In genomic region chr16:47719713-47720112, GRCh38 we compare ENCODE assay signal across 36 cellular contexts.
"Had no signal": no experiment of that assay in that cellular context is flagged by ENCODE, and none has a peak within 500 bp of the region (broad histone marks: within the 10 kb centered on the region; RNA-seq: fewer than 3 reads in every experiment).

No MANE protein-coding gene starts in this region.

- H3K4me3 Mint-ChIP-seq: activated B cell treated with CpG ODN at 0.5 μM for 24 hours; activated CD4-positive, alpha-beta memory T cell treated with anti-CD3 and anti-CD28 coated beads for 36 hours; activated CD4-positive, alpha-beta T cell treated with anti-CD3 and anti-CD28 coated beads, Interleukin-2, amount 10 ng/mL, durations not matched to agents 24 days and 14 days; activated CD8-positive, alpha-beta T cell treated with anti-CD3 and anti-CD28 coated beads for 36 hours; activated naive CD4-positive, alpha-beta T cell treated with anti-CD3 and anti-CD28 coated beads, Interleukin-2, amount 10 ng/mL, durations not matched to agents 7 days and 5 days; activated naive CD4-positive, alpha-beta T cell treated with anti-CD3 and anti-CD28 coated beads, Interleukin-2, amount 50 U/mL, for 24 hours; activated naive CD8-positive, alpha-beta T cell; activated naive CD8-positive, alpha-beta T cell treated with anti-CD3 and anti-CD28 coated beads, Interleukin-2, amount 10 ng/mL, durations not matched to agents 7 days and 5 days; activated naive CD8-positive, alpha-beta T cell treated with anti-CD3 and anti-CD28 coated beads, Interleukin-2, amount 50 U/mL, for 24 hours; activated T-cell treated with anti-CD3 and anti-CD28 coated beads, Interleukin-2, amount 50 U/mL, for 4 hours; activated T-cell treated with anti-CD3 and anti-CD28 coated beads, Interleukin-2, amount 50 U/mL, for 72 hours; activated T-helper 1 cell treated with anti-CD3 and anti-CD28 coated beads, Interleukin-12 subunit alpha, Interleukin-12 subunit beta, Interleukin-2, Interleukin-4 antibody, amounts not matched to agents 30 ng/mL and 10 ng/mL and 1 ng/mL, durations not matched to agents 14 hours and 24 hours and 36 hours; brain; central memory CD8-positive, alpha-beta T cell; T-helper 2 cell treated with Interferon-gamma antibody and Interleukin-4, amounts not matched to agents 5 μg/mL and 100 μg/mL, for 36 hours had no signal

- H3K36me3 ChIP-seq: ascending aorta, cardiac muscle cell had no signal

- H3K36me3 Mint-ChIP-seq: activated CD4-positive, alpha-beta memory T cell treated with anti-CD3 and anti-CD28 coated beads for 36 hours; activated naive CD4-positive, alpha-beta T cell treated with anti-CD3 and anti-CD28 coated beads, Interleukin-2, amount 10 ng/mL, durations not matched to agents 7 days and 5 days; activated naive CD4-positive, alpha-beta T cell treated with anti-CD3 and anti-CD28 coated beads, Interleukin-2, amount 50 U/mL, for 24 hours; activated naive CD8-positive, alpha-beta T cell; activated naive CD8-positive, alpha-beta T cell treated with anti-CD3 and anti-CD28 coated beads, Interleukin-2, amount 10 ng/mL, durations not matched to agents 7 days and 5 days; brain had no signal

- H3K4me3 ChIP-seq: ascending aorta, cardiac muscle cell had no signal

- H3K27ac ChIP-seq: ascending aorta, cardiac muscle cell, VCaP had no signal

- DNase-seq: activated B cell treated with CpG ODN at 0.5 μM for 24 hours; activated CD4-positive, alpha-beta memory T cell treated with anti-CD3 and anti-CD28 coated beads for 36 hours; activated CD4-positive, alpha-beta T cell treated with anti-CD3 and anti-CD28 coated beads for 4 hours; activated CD4-positive, alpha-beta T cell treated with anti-CD3 and anti-CD28 coated beads, Interleukin-2, amount 10 ng/mL, durations not matched to agents 24 days and 14 days; activated CD4-positive, alpha-beta T cell treated with anti-CD3 and anti-CD28 coated beads, Interleukin-2, amount 50 U/mL, for 1 hour; activated CD4-positive, alpha-beta T cell treated with anti-CD3 and anti-CD28 coated beads, Interleukin-2, amount 50 U/mL, for 4 hours; activated CD4-positive, CD25-positive, alpha-beta regulatory T cell treated with anti-CD3 and anti-CD28 coated beads, Interleukin-2, amount 50 U/mL, for 72 hours; activated CD8-positive, alpha-beta memory T cell treated with anti-CD3 and anti-CD28 coated beads, Interleukin-2, amount 50 U/mL, for 4 hours; activated CD8-positive, alpha-beta T cell treated with anti-CD3 and anti-CD28 coated beads for 36 hours; activated effector memory CD4-positive, alpha-beta T cell treated with Interleukin-2 at 50 U/mL for 16 hours; activated gamma-delta T cell; activated naive CD4-positive, alpha-beta T cell treated with anti-CD3 and anti-CD28 coated beads, Interleukin-2, amount 10 ng/mL, durations not matched to agents 7 days and 5 days; activated naive CD4-positive, alpha-beta T cell treated with Interleukin-2 at 50 U/mL for 16 hours; activated naive CD8-positive, alpha-beta T cell treated with anti-CD3 and anti-CD28 coated beads, Interleukin-2, amount 10 ng/mL, durations not matched to agents 7 days and 5 days; activated naive CD8-positive, alpha-beta T cell treated with anti-CD3 and anti-CD28 coated beads, Interleukin-2, amount 50 U/mL, for 24 hours; activated T-cell treated with anti-CD3 and anti-CD28 coated beads for 4 hours; activated T-cell treated with anti-CD3 and anti-CD28 coated beads, Interleukin-2, amount 50 U/mL, for 1 hour; activated T-cell treated with anti-CD3 and anti-CD28 coated beads, Interleukin-2, amount 50 U/mL, for 4 hours; activated T-cell treated with anti-CD3 and anti-CD28 coated beads, Interleukin-2, amount 50 U/mL, for 72 hours; amygdala; anterior cingulate cortex; caudate nucleus; cerebellar nuclear complex; T-helper 9 cell had no signal

- ATAC-seq: activated CD8-positive, alpha-beta T cell treated with anti-CD3 and anti-CD28 coated beads for 36 hours; activated naive CD8-positive, alpha-beta T cell treated with anti-CD3 and anti-CD28 coated beads, Interleukin-2, amount 50 U/mL, for 24 hours; activated T-cell treated with anti-CD3 and anti-CD28 coated beads, Interleukin-2, amount 50 U/mL, for 4 hours had no signal

- H3K9me3 Mint-ChIP-seq: activated B cell treated with CpG ODN at 0.5 μM for 24 hours; activated CD4-positive, alpha-beta memory T cell treated with anti-CD3 and anti-CD28 coated beads for 36 hours; activated CD4-positive, alpha-beta T cell treated with anti-CD3 and anti-CD28 coated beads, Interleukin-2, amount 10 ng/mL, durations not matched to agents 24 days and 14 days; activated CD8-positive, alpha-beta T cell treated with anti-CD3 and anti-CD28 coated beads for 36 hours; activated naive CD4-positive, alpha-beta T cell treated with anti-CD3 and anti-CD28 coated beads, Interleukin-2, amount 10 ng/mL, durations not matched to agents 7 days and 5 days; activated naive CD4-positive, alpha-beta T cell treated with anti-CD3 and anti-CD28 coated beads, Interleukin-2, amount 50 U/mL, for 24 hours; activated naive CD8-positive, alpha-beta T cell treated with anti-CD3 and anti-CD28 coated beads, Interleukin-2, amount 10 ng/mL, durations not matched to agents 7 days and 5 days; activated naive CD8-positive, alpha-beta T cell treated with anti-CD3 and anti-CD28 coated beads, Interleukin-2, amount 50 U/mL, for 24 hours; activated T-cell treated with anti-CD3 and anti-CD28 coated beads, Interleukin-2, amount 50 U/mL, for 4 hours; activated T-helper 1 cell treated with anti-CD3 and anti-CD28 coated beads, Interleukin-12 subunit alpha, Interleukin-12 subunit beta, Interleukin-2, Interleukin-4 antibody, amounts not matched to agents 30 ng/mL and 10 ng/mL and 1 ng/mL, durations not matched to agents 14 hours and 24 hours and 36 hours; activated T-helper 2 cell treated with anti-CD3 and anti-CD28 coated beads, Interferon-gamma antibody, Interleukin-2, Interleukin-4, amounts not matched to agents 10 μg/mL and 5 μg/mL and 100 μg/mL, durations not matched to agents 14 hours and 24 hours and 36 hours; central memory CD8-positive, alpha-beta T cell; T-helper 2 cell treated with Interferon-gamma antibody and Interleukin-4, amounts not matched to agents 5 μg/mL and 100 μg/mL, for 36 hours had no signal

- H3K27ac Mint-ChIP-seq: activated B cell treated with CpG ODN at 0.5 μM for 24 hours; activated CD4-positive, alpha-beta memory T cell treated with anti-CD3 and anti-CD28 coated beads for 36 hours; activated CD4-positive, alpha-beta T cell treated with anti-CD3 and anti-CD28 coated beads, Interleukin-2, amount 10 ng/mL, durations not matched to agents 24 days and 14 days; activated CD8-positive, alpha-beta T cell treated with anti-CD3 and anti-CD28 coated beads for 36 hours; activated naive CD4-positive, alpha-beta T cell treated with anti-CD3 and anti-CD28 coated beads, Interleukin-2, amount 10 ng/mL, durations not matched to agents 7 days and 5 days; activated naive CD4-positive, alpha-beta T cell treated with anti-CD3 and anti-CD28 coated beads, Interleukin-2, amount 50 U/mL, for 24 hours; activated naive CD8-positive, alpha-beta T cell; activated naive CD8-positive, alpha-beta T cell treated with anti-CD3 and anti-CD28 coated beads, Interleukin-2, amount 10 ng/mL, durations not matched to agents 7 days and 5 days; activated naive CD8-positive, alpha-beta T cell treated with anti-CD3 and anti-CD28 coated beads, Interleukin-2, amount 50 U/mL, for 24 hours; activated T-cell treated with anti-CD3 and anti-CD28 coated beads, Interleukin-2, amount 50 U/mL, for 72 hours; activated T-helper 1 cell treated with anti-CD3 and anti-CD28 coated beads, Interleukin-12 subunit alpha, Interleukin-12 subunit beta, Interleukin-2, Interleukin-4 antibody, amounts not matched to agents 30 ng/mL and 10 ng/mL and 1 ng/mL, durations not matched to agents 14 hours and 24 hours and 36 hours; activated T-helper 2 cell treated with anti-CD3 and anti-CD28 coated beads, Interferon-gamma antibody, Interleukin-2, Interleukin-4, amounts not matched to agents 10 μg/mL and 5 μg/mL and 100 μg/mL, durations not matched to agents 14 hours and 24 hours and 36 hours; brain; T-helper 2 cell treated with Interferon-gamma antibody and Interleukin-4, amounts not matched to agents 5 μg/mL and 100 μg/mL, for 36 hours had no signal

- H3K4me1 Mint-ChIP-seq: activated B cell treated with CpG ODN at 0.5 μM for 24 hours; activated CD4-positive, alpha-beta T cell treated with anti-CD3 and anti-CD28 coated beads, Interleukin-2, amount 10 ng/mL, durations not matched to agents 24 days and 14 days; activated naive CD4-positive, alpha-beta T cell treated with anti-CD3 and anti-CD28 coated beads, Interleukin-2, amount 10 ng/mL, durations not matched to agents 7 days and 5 days; activated naive CD4-positive, alpha-beta T cell treated with anti-CD3 and anti-CD28 coated beads, Interleukin-2, amount 50 U/mL, for 24 hours; activated naive CD8-positive, alpha-beta T cell treated with anti-CD3 and anti-CD28 coated beads, Interleukin-2, amount 10 ng/mL, durations not matched to agents 7 days and 5 days; activated naive CD8-positive, alpha-beta T cell treated with anti-CD3 and anti-CD28 coated beads, Interleukin-2, amount 50 U/mL, for 24 hours; central memory CD8-positive, alpha-beta T cell had no signal

- FAIRE-seq: bronchial epithelial cell, TTC549 had no signal

- H3K4me1 ChIP-seq: ascending aorta had no signal

- H3K27me3 ChIP-seq: ascending aorta, cardiac muscle cell had no signal

- H3K9me3 ChIP-seq: ascending aorta had no signal
